ENCODE assay signal across 1 cellular context in the genomic region with DNA sequence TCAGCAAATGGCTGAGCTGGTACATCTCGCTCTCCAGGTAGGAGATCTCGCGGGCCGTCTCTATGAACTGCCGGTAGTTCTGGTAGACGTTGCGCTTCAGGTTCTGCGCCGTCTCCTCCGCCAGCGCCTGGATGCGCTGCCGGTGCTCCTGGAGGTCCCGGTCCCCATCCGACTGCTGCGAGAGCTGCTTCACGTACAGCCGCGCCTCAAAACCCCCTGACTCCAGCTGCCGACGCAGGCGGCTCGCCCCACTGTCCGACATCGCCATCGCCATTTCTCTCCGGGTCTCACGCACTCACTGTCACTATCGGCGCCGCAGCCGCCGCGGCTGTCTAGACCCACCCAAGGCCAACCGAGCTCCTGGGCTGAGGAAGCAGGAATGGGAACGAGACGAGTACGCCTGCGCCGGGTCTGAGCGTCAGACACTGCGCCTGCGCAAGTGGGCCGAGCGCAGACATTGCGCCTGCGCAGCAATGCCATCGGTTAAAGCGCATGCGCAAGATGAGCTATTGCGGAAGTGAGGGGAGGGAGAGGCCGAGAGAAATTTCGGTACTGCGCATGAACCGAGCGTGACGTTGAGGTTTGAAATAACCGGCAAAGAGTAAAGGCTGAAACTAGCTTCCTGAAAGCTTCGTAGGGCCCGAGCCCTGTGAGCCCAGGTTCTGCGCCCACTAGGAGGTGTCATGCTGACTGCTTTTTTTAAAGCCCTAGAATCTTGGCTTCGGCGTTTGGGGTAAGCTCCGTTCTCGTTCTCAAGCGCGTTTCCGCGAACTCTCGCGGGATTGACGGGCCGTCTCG.
TF ChIP-seq lines count a peak whose summit lies in the region.

A gene with protein sequence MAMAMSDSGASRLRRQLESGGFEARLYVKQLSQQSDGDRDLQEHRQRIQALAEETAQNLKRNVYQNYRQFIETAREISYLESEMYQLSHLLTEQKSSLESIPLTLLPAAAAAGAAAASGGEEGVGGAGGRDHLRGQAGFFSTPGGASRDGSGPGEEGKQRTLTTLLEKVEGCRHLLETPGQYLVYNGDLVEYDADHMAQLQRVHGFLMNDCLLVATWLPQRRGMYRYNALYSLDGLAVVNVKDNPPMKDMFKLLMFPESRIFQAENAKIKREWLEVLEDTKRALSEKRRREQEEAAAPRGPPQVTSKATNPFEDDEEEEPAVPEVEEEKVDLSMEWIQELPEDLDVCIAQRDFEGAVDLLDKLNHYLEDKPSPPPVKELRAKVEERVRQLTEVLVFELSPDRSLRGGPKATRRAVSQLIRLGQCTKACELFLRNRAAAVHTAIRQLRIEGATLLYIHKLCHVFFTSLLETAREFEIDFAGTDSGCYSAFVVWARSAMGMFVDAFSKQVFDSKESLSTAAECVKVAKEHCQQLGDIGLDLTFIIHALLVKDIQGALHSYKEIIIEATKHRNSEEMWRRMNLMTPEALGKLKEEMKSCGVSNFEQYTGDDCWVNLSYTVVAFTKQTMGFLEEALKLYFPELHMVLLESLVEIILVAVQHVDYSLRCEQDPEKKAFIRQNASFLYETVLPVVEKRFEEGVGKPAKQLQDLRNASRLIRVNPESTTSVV (minus strand): TSS at position 381 of the 798 bp plus-strand sequence. CDS start 107 bp downstream, at position 274.

TF ChIP-seq in HepG2, 621 proteins besides CTCF, POLR2A, EP300 and RAD21 (continued from another document and continues in another):
- TF ChIP-seq SOX13 (IDR thresholded peaks at IDR 0.05), result no peak
- TF ChIP-seq SOX13 (CRISPR knock-in tag; conservative IDR thresholded peaks at IDR 0.05 in 1 of 2, IDR thresholded peaks at IDR 0.05 in 1 of 2), result 0 out of 4 replicates have a peak, but pooled peaks of 1 of the 2 experiments have one; percentile 5
- 0 out of 2 replicates have a peak, but pooled peaks have one; percentile 31 for TF ChIP-seq ATAD3A (CRISPR knock-in tag; IDR thresholded peaks at IDR 0.05)
- TF ChIP-seq, protein P1, sequence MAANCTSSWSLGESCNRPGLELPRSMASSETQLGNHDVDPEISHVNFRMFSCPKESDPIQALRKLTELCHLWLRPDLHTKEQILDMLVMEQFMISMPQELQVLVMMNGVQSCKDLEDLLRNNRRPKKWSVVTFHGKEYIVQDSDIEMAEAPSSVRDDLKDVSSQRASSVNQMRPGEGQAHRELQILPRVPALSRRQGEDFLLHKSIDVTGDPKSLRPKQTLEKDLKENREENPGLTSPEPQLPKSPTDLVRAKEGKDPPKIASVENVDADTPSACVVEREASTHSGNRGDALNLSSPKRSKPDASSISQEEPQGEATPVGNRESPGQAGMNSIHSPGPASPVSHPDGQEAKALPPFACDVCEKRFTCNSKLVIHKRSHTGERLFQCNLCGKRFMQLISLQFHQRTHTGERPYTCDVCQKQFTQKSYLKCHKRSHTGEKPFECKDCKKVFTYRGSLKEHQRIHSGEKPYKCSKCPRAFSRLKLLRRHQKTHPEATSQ (CRISPR knock-in tag; IDR thresholded peaks at IDR 0.05; ENCODE audit: borderline replicate concordance), result peak; percentile 92; the same call in 1 of the 2 replicates
- TF ChIP-seq SALL1 (CRISPR knock-in tag; IDR thresholded peaks at IDR 0.05), result peak; percentile 61; the same call in 1 of the 2 replicates
- TF ChIP-seq SNAI1 (CRISPR knock-in tag; IDR thresholded peaks at IDR 0.05; ENCODE audit: borderline replicate concordance), result peak; percentile 92; the same call in 1 of the 2 replicates
- no peak for TF ChIP-seq GPN1 (CRISPR knock-in tag; IDR thresholded peaks at IDR 0.05; ENCODE audit: borderline replicate concordance)
- peak; percentile 80 for TF ChIP-seq POLR2AphosphoS5 (IDR thresholded peaks at IDR 0.05; ENCODE audit: low read depth, low read length)
- TF ChIP-seq PRMT3 (CRISPR knock-in tag; IDR thresholded peaks at IDR 0.05; ENCODE audit: borderline replicate concordance, low read depth), result no peak; the same call in 1 of the 2 replicates
- TF ChIP-seq SRY (CRISPR knock-in tag; IDR thresholded peaks at IDR 0.05), result 0 out of 2 replicates have a peak, but pooled peaks have one; percentile 15
- no peak for TF ChIP-seq ZNF260 (CRISPR knock-in tag; IDR thresholded peaks at IDR 0.05; ENCODE audit: borderline replicate concordance, low read depth)
- TF ChIP-seq, protein P2, sequence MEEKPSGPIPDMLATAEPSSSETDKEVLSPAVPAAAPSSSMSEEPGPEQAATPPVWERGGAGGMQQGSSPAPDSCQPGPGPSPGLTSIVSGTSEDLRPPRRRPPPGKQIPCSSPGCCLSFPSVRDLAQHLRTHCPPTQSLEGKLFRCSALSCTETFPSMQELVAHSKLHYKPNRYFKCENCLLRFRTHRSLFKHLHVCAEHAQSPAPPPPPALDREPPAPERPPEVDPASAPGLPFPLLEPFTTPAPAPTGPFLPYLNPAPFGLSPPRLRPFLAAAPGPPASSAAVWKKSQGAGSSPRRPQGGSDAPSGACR (CRISPR knock-in tag; IDR thresholded peaks at IDR 0.05), result peak; percentile 85; the same call in 1 of the 2 replicates
- 0 out of 2 replicates have a peak, but pooled peaks have one; percentile 53 for TF ChIP-seq HOXA3 (CRISPR knock-in tag; IDR thresholded peaks at IDR 0.05)
- TF ChIP-seq HOXA7 (CRISPR knock-in tag; IDR thresholded peaks at IDR 0.05), result no peak
- TF ChIP-seq, protein P3, sequence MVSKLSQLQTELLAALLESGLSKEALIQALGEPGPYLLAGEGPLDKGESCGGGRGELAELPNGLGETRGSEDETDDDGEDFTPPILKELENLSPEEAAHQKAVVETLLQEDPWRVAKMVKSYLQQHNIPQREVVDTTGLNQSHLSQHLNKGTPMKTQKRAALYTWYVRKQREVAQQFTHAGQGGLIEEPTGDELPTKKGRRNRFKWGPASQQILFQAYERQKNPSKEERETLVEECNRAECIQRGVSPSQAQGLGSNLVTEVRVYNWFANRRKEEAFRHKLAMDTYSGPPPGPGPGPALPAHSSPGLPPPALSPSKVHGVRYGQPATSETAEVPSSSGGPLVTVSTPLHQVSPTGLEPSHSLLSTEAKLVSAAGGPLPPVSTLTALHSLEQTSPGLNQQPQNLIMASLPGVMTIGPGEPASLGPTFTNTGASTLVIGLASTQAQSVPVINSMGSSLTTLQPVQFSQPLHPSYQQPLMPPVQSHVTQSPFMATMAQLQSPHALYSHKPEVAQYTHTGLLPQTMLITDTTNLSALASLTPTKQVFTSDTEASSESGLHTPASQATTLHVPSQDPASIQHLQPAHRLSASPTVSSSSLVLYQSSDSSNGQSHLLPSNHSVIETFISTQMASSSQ (IDR thresholded peaks at IDR 0.05; ENCODE audit: low read depth), result no peak
- TF ChIP-seq, protein P3 (CRISPR knock-in tag; IDR thresholded peaks at IDR 0.05; ENCODE audit: borderline replicate concordance), result no peak; the same call in 1 of the 2 replicates
- TF ChIP-seq CREB1 (IDR thresholded peaks at IDR 0.05), result peak; percentile 75
- TF ChIP-seq CREB1 (CRISPR knock-in tag; IDR thresholded peaks at IDR 0.05), result peak; percentile 93
- TF ChIP-seq, protein P4, sequence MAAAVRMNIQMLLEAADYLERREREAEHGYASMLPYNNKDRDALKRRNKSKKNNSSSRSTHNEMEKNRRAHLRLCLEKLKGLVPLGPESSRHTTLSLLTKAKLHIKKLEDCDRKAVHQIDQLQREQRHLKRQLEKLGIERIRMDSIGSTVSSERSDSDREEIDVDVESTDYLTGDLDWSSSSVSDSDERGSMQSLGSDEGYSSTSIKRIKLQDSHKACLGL (CRISPR knock-in tag; IDR thresholded peaks at IDR 0.05), result peak; percentile 68
- TF ChIP-seq ZNF709 (CRISPR knock-in tag; IDR thresholded peaks at IDR 0.05), result 0 out of 2 replicates have a peak, but pooled peaks have one; percentile 70
- TF ChIP-seq ETV6 (CRISPR knock-in tag; conservative IDR thresholded peaks at IDR 0.05), result 0 out of 2 replicates have a peak, but pooled peaks have one; percentile 18
- no peak for TF ChIP-seq KAT2B (IDR thresholded peaks at IDR 0.05; ENCODE audit: borderline replicate concordance, low read depth, low read length)
- TF ChIP-seq, protein P5, sequence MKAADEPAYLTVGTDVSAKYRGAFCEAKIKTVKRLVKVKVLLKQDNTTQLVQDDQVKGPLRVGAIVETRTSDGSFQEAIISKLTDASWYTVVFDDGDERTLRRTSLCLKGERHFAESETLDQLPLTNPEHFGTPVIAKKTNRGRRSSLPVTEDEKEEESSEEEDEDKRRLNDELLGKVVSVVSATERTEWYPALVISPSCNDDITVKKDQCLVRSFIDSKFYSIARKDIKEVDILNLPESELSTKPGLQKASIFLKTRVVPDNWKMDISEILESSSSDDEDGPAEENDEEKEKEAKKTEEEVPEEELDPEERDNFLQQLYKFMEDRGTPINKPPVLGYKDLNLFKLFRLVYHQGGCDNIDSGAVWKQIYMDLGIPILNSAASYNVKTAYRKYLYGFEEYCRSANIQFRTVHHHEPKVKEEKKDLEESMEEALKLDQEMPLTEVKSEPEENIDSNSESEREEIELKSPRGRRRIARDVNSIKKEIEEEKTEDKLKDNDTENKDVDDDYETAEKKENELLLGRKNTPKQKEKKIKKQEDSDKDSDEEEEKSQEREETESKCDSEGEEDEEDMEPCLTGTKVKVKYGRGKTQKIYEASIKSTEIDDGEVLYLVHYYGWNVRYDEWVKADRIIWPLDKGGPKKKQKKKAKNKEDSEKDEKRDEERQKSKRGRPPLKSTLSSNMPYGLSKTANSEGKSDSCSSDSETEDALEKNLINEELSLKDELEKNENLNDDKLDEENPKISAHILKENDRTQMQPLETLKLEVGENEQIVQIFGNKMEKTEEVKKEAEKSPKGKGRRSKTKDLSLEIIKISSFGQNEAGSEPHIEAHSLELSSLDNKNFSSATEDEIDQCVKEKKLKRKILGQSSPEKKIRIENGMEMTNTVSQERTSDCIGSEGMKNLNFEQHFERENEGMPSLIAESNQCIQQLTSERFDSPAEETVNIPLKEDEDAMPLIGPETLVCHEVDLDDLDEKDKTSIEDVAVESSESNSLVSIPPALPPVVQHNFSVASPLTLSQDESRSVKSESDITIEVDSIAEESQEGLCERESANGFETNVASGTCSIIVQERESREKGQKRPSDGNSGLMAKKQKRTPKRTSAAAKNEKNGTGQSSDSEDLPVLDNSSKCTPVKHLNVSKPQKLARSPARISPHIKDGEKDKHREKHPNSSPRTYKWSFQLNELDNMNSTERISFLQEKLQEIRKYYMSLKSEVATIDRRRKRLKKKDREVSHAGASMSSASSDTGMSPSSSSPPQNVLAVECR (CRISPR knock-in tag; IDR thresholded peaks at IDR 0.05; ENCODE audit: borderline replicate concordance), result peak; percentile 95
- peak; percentile 54; the same call in 1 of the 2 replicates for TF ChIP-seq ARHGAP35 (CRISPR knock-in tag; IDR thresholded peaks at IDR 0.05; ENCODE audit: borderline replicate concordance)
- no peak for TF ChIP-seq GABPA (IDR thresholded peaks at IDR 0.05; ENCODE audit: low read depth, low read length)
- TF ChIP-seq GABPA (CRISPR knock-in tag; IDR thresholded peaks at IDR 0.05; ENCODE audit: low read depth), result peak; percentile 72
- TF ChIP-seq ZNF335 (CRISPR knock-in tag; IDR thresholded peaks at IDR 0.05), result peak; percentile 84
- TF ChIP-seq MXD4 (CRISPR knock-in tag; IDR thresholded peaks at IDR 0.05), result peak; percentile 44; the same call in 1 of the 2 replicates
- TF ChIP-seq ZNF354B (CRISPR knock-in tag; IDR thresholded peaks at IDR 0.05), result no peak
- TF ChIP-seq CEBPB (IDR thresholded peaks at IDR 0.05; ENCODE audit: borderline replicate concordance, low read depth, low read length), result peak; percentile 68; the same call in 1 of the 2 replicates
- no peak; the same call in 1 of the 2 replicates for TF ChIP-seq ZNF430 (CRISPR knock-in tag; IDR thresholded peaks at IDR 0.05)
- TF ChIP-seq, protein P6, sequence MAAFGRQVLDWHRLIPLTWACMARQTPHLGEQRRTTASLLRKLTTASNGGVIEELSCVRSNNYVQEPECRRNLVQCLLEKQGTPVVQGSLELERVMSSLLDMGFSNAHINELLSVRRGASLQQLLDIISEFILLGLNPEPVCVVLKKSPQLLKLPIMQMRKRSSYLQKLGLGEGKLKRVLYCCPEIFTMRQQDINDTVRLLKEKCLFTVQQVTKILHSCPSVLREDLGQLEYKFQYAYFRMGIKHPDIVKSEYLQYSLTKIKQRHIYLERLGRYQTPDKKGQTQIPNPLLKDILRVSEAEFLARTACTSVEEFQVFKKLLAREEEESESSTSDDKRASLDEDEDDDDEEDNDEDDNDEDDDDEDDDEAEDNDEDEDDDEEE (CRISPR knock-in tag; IDR thresholded peaks at IDR 0.05), result 0 out of 2 replicates have a peak, but pooled peaks have one; percentile 1
- peak; percentile 70 for TF ChIP-seq ATF1 (CRISPR knock-in tag; IDR thresholded peaks at IDR 0.05)
- TF ChIP-seq ZNF34 (CRISPR knock-in tag; IDR thresholded peaks at IDR 0.05; ENCODE audit: borderline replicate concordance), result peak; percentile 35; the same call in 1 of the 2 replicates
- TF ChIP-seq ZNF501 (CRISPR knock-in tag; IDR thresholded peaks at IDR 0.05), result peak; percentile 93
- 0 out of 2 replicates have a peak, but pooled peaks have one; percentile 28 for TF ChIP-seq ZBTB38 (CRISPR knock-in tag; IDR thresholded peaks at IDR 0.05)
- TF ChIP-seq ZNF343 (CRISPR knock-in tag; IDR thresholded peaks at IDR 0.05), result 0 out of 2 replicates have a peak, but pooled peaks have one; percentile 20
- no peak for TF ChIP-seq FLYWCH1 (CRISPR knock-in tag; IDR thresholded peaks at IDR 0.05)
- TF ChIP-seq FOXO1 (CRISPR knock-in tag; IDR thresholded peaks at IDR 0.05), result peak; percentile 53; the same call in 1 of the 2 replicates
- no peak for TF ChIP-seq LCORL (IDR thresholded peaks at IDR 0.05)
- peak; percentile 56; the same call in 1 of the 2 replicates for TF ChIP-seq LCORL (CRISPR knock-in tag; IDR thresholded peaks at IDR 0.05)
- peak; percentile 65; the same call in 1 of the 2 replicates for TF ChIP-seq PHF8 (CRISPR knock-in tag; IDR thresholded peaks at IDR 0.05)
- TF ChIP-seq KLF11 (CRISPR knock-in tag; IDR thresholded peaks at IDR 0.05), result 0 out of 2 replicates have a peak, but pooled peaks have one; percentile 77
- TF ChIP-seq RAD51 (IDR thresholded peaks at IDR 0.05; ENCODE audit: borderline replicate concordance), result no peak
- TF ChIP-seq ZFX (CRISPR knock-in tag; IDR thresholded peaks at IDR 0.05; ENCODE audit: low read depth), result peak; percentile 65
- TF ChIP-seq MIER2 (CRISPR knock-in tag; IDR thresholded peaks at IDR 0.05), result peak; percentile 42; the same call in 1 of the 2 replicates
- TF ChIP-seq CEBPG (CRISPR knock-in tag; IDR thresholded peaks at IDR 0.05), result 0 out of 2 replicates have a peak, but pooled peaks have one; percentile 33
- no peak for TF ChIP-seq ONECUT2 (CRISPR knock-in tag; IDR thresholded peaks at IDR 0.05)
- peak; percentile 74 for TF ChIP-seq DMAP1 (CRISPR knock-in tag; IDR thresholded peaks at IDR 0.05)
- peak; percentile 42; the same call in 1 of the 2 replicates for TF ChIP-seq BORCS8-MEF2B (CRISPR knock-in tag; IDR thresholded peaks at IDR 0.05)
- TF ChIP-seq NCOA2 (CRISPR knock-in tag; IDR thresholded peaks at IDR 0.05), result 0 out of 2 replicates have a peak, but pooled peaks have one; percentile 7
- peak; percentile 21; the same call in 1 of the 2 replicates for TF ChIP-seq KDM2A (CRISPR knock-in tag; IDR thresholded peaks at IDR 0.05; ENCODE audit: borderline replicate concordance, low read depth)
